In the genomic region with DNA sequence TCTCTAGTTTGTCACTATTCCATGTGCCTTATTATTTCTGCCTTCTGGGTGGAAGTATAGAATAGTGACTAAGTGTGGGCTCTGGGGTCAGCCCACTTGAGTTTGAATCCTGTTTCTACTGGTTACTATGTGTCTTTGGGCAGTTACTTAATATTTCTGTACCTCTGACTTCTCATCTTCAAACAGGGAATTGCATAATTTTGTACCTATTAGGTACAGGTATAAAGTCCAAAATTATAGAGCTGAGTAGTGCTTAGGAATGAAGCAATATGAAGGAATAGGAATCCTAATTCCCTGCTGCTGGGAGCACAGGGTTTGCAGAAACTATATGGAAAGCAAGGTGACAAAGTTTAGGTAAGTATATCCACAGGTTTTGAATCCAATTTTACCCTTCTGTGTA, we compare ENCODE assay signal across 29 cellular contexts.
A peak's percentile ranks its signal among the peaks of the same experiment; 100 is the strongest.
DNase-seq lines count a peak whose midpoint lies in the region; ATAC-seq, FAIRE-seq and TF ChIP-seq lines count a peak whose summit lies in the region.
"Had no signal": no experiment of that assay in that cellular context is flagged by ENCODE, and none has a peak within 500 bp of the region (broad histone marks: within the 10 kb centered on the region; RNA-seq: fewer than 3 reads in every experiment).

No MANE protein-coding gene starts in this region.

- no peak overlapping the region for H3K9ac ChIP-seq in liver (ENCODE audit: low read depth in 1 of 2, low read length in 2 of 2)
- no peak overlapping the region for H3K9ac ChIP-seq in HepG2 (ENCODE audit: insufficient read depth, low read depth, low read length)
- H3K9ac ChIP-seq: BLaER1; BLaER1 treated with 17β-estradiol and CSF1 and Interleukin-3, amounts not matched to agents 10 nM and 100 nM had no signal

- TF ChIP-seq POLR2A in HepG2 (IDR thresholded peaks at IDR 0.05; ENCODE audit: insufficient read depth in 1 of 2, low read depth in 2 of 2, low read length in 2 of 2) = no peak

- no TSS peak for BruUV-seq in HepG2 (replicated peaks; lab: Mats Ljungman, UMichigan)

- intact Hi-C loops in HepG2 (cut with micrococcal nuclease; ENCODE audit: unreplicated experiment) = no loop called here

- no peak overlapping the region for H2AFZ ChIP-seq in HepG2 (ENCODE audit: low read length)

- H3K79me2 ChIP-seq in HepG2 (ENCODE audit: insufficient read depth, low read length) = no peaks in the 10 kb centered on the region

- DNase-seq in HepG2 (ENCODE audit: low spot score) = no peak
- DNase-seq: 8988T; ACHN; AML-193; BE2C; C1 segment of cervical spinal cord; Caco-2; Calu3; CD4-positive, alpha-beta memory T cell; CD4-positive, alpha-beta T cell; CD4-positive, CD25-positive, alpha-beta regulatory T cell; CD8-positive, alpha-beta memory T cell; CD8-positive, alpha-beta T cell; COR-L47; DMS 273 treated with DMSO at 0.1 percent for 48 hours; DMS153; DMS53; DMS79; DMS79 treated with DMSO at 0.1 percent for 48 hours; DND-41; EL had no signal

- no peaks in the 10 kb centered on the region for H3K27me3 ChIP-seq in liver (ENCODE audit: control insufficient read depth in 4 of 4, insufficient read depth in 4 of 4, low read length in 3 of 4)
- no peaks in the 10 kb centered on the region for H3K27me3 ChIP-seq in HepG2 (ENCODE audit: control insufficient read depth in 1 of 2, insufficient read depth in 2 of 2, low read length in 2 of 2)
- H3K27me3 ChIP-seq: BE2C; BLaER1; BLaER1 treated with 17β-estradiol and CSF1 and Interleukin-3, amounts not matched to agents 10 nM and 100 nM had no signal

- H4K20me1 ChIP-seq in HepG2 (ENCODE audit: insufficient read depth, low read length) = no peaks in the 10 kb centered on the region
- H4K20me1 ChIP-seq: BLaER1; BLaER1 treated with 17β-estradiol and CSF1 and Interleukin-3, amounts not matched to agents 10 nM and 100 nM had no signal

- in situ Hi-C loops in HepG2 (cut with HindIII; ENCODE audit: extremely low pct_ligation_motif_present, low pct_unique_long_range_greater_than_20kb) = no loop called here

- CTCF ChIA-PET in HepG2 (lab: Yijun Ruan, JAX; ENCODE audit: low intra/inter-chr PET ratio, low total read pairs) = no interaction called here

- TF ChIP-seq EP300 in HepG2 (IDR thresholded peaks at IDR 0.05; ENCODE audit: low read depth in 2 of 2, low read length in 2 of 2) = no peak
- no peak for TF ChIP-seq EP300 in HepG2 (CRISPR knock-in tag; IDR thresholded peaks at IDR 0.05; ENCODE audit: borderline replicate concordance)

- no peak for FAIRE-seq in HepG2 (lab: Jason Lieb, UNC)
- FAIRE-seq: A204.1, A549, D721Med had no signal

- H3K36me3 ChIP-seq in liver (ENCODE audit: control insufficient read depth in 4 of 4, insufficient read depth in 3 of 4, low read depth in 1 of 4, low read length in 3 of 4) (no peaks in the 10 kb centered on the region), HepG2 (replicated peaks in 1 of 2; ENCODE audit: control insufficient read depth in 1 of 2, insufficient read depth in 2 of 2, low read length in 2 of 2) (no peaks in the 10 kb centered on the region)
- H3K36me3 ChIP-seq: BE2C; BLaER1; BLaER1 treated with 17β-estradiol and CSF1 and Interleukin-3, amounts not matched to agents 10 nM and 100 nM had no signal

- TF ChIP-seq RAD21 in liver (IDR thresholded peaks at IDR 0.05) = no peak
- TF ChIP-seq RAD21 in HepG2 (CRISPR knock-in tag; IDR thresholded peaks at IDR 0.05) = no peak

- H3K9me3 ChIP-seq in liver (ENCODE audit: control insufficient read depth in 4 of 4, low read length in 3 of 4) (peaks cover 0 to 9% (median 5%) of the 10 kb centered on the region in 4 donors), HepG2 (ENCODE audit: low read length) (no peaks in the 10 kb centered on the region)
- H3K9me3 ChIP-seq: A549, BE2C, Caco-2 had no signal

- H3K4me3 ChIP-seq in liver (ENCODE audit: low read depth in 1 of 3, low read length in 3 of 3) (no peak overlapping the region), HepG2 (replicated peaks in 1 of 3; ENCODE audit: insufficient read depth in 1 of 3, low read depth in 2 of 3, low read length in 3 of 3) (no peak overlapping the region)
- H3K4me3 ChIP-seq: A549; BLaER1; BLaER1 treated with 17β-estradiol and CSF1 and Interleukin-3, amounts not matched to agents 10 nM and 100 nM had no signal

- TF ChIP-seq CTCF in liver (IDR thresholded peaks at IDR 0.05; ENCODE audit: low read depth, low read length, missing input control) = no peak
- no peak for TF ChIP-seq CTCF in HepG2 (CRISPR knock-in tag; IDR thresholded peaks at IDR 0.05)

- ATAC-seq in HepG2 = no peak
- ATAC-seq: A549; CD8-positive, alpha-beta T cell had no signal

- no peak overlapping the region for H3K27ac ChIP-seq in liver (ENCODE audit: low read depth in 1 of 2, low read length in 2 of 2)
- no peak overlapping the region for H3K27ac ChIP-seq in HepG2 (ENCODE audit: extremely low read length, insufficient read depth, low read length)
- H3K27ac ChIP-seq: 22Rv1; A549; BLaER1; BLaER1 treated with 17β-estradiol and CSF1 and Interleukin-3, amounts not matched to agents 10 nM and 100 nM; C4-2B had no signal

- H3K4me2 ChIP-seq in HepG2 (ENCODE audit: low read depth, low read length) = no peak overlapping the region
- H3K4me2 ChIP-seq: A549; BLaER1; BLaER1 treated with 17β-estradiol and CSF1 and Interleukin-3, amounts not matched to agents 10 nM and 100 nM had no signal

- POLR2A ChIA-PET in HepG2 (lab: Yijun Ruan, JAX) = no interaction called here

- H3K4me1 ChIP-seq in liver (ENCODE audit: control insufficient read depth in 4 of 4, insufficient read depth in 4 of 4, low read length in 3 of 4) (no peaks in the 10 kb centered on the region), HepG2 (ENCODE audit: insufficient read depth, low read length) (no peaks in the 10 kb centered on the region)
- H3K4me1 ChIP-seq: A549; BE2C; BLaER1; BLaER1 treated with 17β-estradiol and CSF1 and Interleukin-3, amounts not matched to agents 10 nM and 100 nM; Caco-2 had no signal

TF ChIP-seq in liver, 16 proteins besides CTCF, POLR2A, EP300 and RAD21 (continues in another document):
- TF ChIP-seq YY1 (IDR thresholded peaks at IDR 0.05) = no peak
- no peak for TF ChIP-seq GABPA (IDR thresholded peaks at IDR 0.05 in 1 of 2, conservative IDR thresholded peaks at IDR 0.05 in 1 of 2)
- TF ChIP-seq JUND (IDR thresholded peaks at IDR 0.05) = peak in 1 of 2 donors; percentile 16
- peak; percentile 53 to 82 for TF ChIP-seq HNF4A (conservative IDR thresholded peaks at IDR 0.05)
- peak; percentile 42 for TF ChIP-seq HNF4G (IDR thresholded peaks at IDR 0.05)
- TF ChIP-seq, protein P1, sequence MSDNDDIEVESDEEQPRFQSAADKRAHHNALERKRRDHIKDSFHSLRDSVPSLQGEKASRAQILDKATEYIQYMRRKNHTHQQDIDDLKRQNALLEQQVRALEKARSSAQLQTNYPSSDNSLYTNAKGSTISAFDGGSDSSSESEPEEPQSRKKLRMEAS (IDR thresholded peaks at IDR 0.05) = no peak

TF ChIP-seq in HepG2, 621 proteins besides CTCF, POLR2A, EP300 and RAD21:
- TF ChIP-seq ZBTB7B (CRISPR knock-in tag; IDR thresholded peaks at IDR 0.05) = no peak
- no peak for TF ChIP-seq ESRRA (CRISPR knock-in tag; IDR thresholded peaks at IDR 0.05; ENCODE audit: low read depth)
- no peak for TF ChIP-seq SRSF1 (optimal IDR thresholded peaks at IDR 0.05; ENCODE audit: low read depth, low read length)
- TF ChIP-seq GATAD2A (CRISPR knock-in tag; IDR thresholded peaks at IDR 0.05) = no peak
- no peak for TF ChIP-seq TOPORS (CRISPR knock-in tag; IDR thresholded peaks at IDR 0.05)
- no peak for TF ChIP-seq DBP (CRISPR knock-in tag; IDR thresholded peaks at IDR 0.05; ENCODE audit: not compliant biosample characterization)
- TF ChIP-seq TEAD3 (CRISPR knock-in tag; optimal IDR thresholded peaks at IDR 0.05; ENCODE audit: borderline replicate concordance) = no peak
- TF ChIP-seq KLF12 (CRISPR knock-in tag; IDR thresholded peaks at IDR 0.05; ENCODE audit: borderline replicate concordance) = no peak
- TF ChIP-seq POLR2AphosphoS5 (IDR thresholded peaks at IDR 0.05; ENCODE audit: low read depth, low read length) = no peak
- no peak for TF ChIP-seq ZNF615 (CRISPR knock-in tag; IDR thresholded peaks at IDR 0.05; ENCODE audit: borderline replicate concordance)
- TF ChIP-seq CBX1 (IDR thresholded peaks at IDR 0.05; ENCODE audit: low read depth) = no peak
- TF ChIP-seq, protein P2, sequence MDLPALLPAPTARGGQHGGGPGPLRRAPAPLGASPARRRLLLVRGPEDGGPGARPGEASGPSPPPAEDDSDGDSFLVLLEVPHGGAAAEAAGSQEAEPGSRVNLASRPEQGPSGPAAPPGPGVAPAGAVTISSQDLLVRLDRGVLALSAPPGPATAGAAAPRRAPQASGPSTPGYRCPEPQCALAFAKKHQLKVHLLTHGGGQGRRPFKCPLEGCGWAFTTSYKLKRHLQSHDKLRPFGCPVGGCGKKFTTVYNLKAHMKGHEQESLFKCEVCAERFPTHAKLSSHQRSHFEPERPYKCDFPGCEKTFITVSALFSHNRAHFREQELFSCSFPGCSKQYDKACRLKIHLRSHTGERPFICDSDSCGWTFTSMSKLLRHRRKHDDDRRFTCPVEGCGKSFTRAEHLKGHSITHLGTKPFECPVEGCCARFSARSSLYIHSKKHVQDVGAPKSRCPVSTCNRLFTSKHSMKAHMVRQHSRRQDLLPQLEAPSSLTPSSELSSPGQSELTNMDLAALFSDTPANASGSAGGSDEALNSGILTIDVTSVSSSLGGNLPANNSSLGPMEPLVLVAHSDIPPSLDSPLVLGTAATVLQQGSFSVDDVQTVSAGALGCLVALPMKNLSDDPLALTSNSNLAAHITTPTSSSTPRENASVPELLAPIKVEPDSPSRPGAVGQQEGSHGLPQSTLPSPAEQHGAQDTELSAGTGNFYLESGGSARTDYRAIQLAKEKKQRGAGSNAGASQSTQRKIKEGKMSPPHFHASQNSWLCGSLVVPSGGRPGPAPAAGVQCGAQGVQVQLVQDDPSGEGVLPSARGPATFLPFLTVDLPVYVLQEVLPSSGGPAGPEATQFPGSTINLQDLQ (CRISPR knock-in tag; IDR thresholded peaks at IDR 0.05) = no peak
- no peak for TF ChIP-seq JDP2 (CRISPR knock-in tag; IDR thresholded peaks at IDR 0.05; ENCODE audit: borderline replicate concordance)
- no peak for TF ChIP-seq ZC3H4 (CRISPR knock-in tag; IDR thresholded peaks at IDR 0.05; ENCODE audit: borderline replicate concordance)
- TF ChIP-seq ZNF780A (CRISPR knock-in tag; IDR thresholded peaks at IDR 0.05) = no peak
